1 cellular context compared by ENCODE assay signal in the genomic region with DNA sequence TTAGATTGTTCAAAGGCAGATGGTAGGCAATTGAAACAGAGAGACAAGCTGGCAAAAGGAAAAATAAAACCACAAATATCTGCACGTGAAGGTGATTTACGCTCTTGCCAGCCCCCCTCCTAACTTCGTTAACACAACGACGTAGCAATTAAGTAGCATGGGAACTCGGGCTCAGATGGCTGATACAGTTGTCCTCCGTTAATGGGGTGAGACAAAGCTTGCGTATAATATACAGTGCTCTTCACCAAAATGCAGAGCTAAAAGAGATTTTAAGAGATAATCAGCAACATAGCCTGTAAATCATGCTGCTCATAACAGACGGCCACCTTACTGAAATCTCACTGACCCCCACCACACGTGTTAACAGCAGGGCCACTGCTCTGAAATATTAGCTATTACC.
TF ChIP-seq lines count a peak whose summit lies in the region.

No MANE protein-coding gene starts in this region.

TF ChIP-seq in IMR-90, 13 proteins besides CTCF, POLR2A, EP300 and RAD21 (continued from another document):
- TF ChIP-seq, protein P1, sequence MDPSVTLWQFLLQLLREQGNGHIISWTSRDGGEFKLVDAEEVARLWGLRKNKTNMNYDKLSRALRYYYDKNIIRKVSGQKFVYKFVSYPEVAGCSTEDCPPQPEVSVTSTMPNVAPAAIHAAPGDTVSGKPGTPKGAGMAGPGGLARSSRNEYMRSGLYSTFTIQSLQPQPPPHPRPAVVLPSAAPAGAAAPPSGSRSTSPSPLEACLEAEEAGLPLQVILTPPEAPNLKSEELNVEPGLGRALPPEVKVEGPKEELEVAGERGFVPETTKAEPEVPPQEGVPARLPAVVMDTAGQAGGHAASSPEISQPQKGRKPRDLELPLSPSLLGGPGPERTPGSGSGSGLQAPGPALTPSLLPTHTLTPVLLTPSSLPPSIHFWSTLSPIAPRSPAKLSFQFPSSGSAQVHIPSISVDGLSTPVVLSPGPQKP (IDR thresholded peaks at IDR 0.05; ENCODE audit: borderline replicate concordance, low read depth, low read length): no peak
- TF ChIP-seq CHD1 (IDR thresholded peaks at IDR 0.05; ENCODE audit: low read depth, low read length) (no peak), MAFK (IDR thresholded peaks at IDR 0.05; ENCODE audit: low read depth, low read length) (no peak), RCOR1 (IDR thresholded peaks at IDR 0.05; ENCODE audit: insufficient replicate concordance, low read length) (no peak), MAZ (IDR thresholded peaks at IDR 0.05; ENCODE audit: borderline replicate concordance, low read depth, low read length) (no peak), BHLHE40 (IDR thresholded peaks at IDR 0.05; ENCODE audit: low read depth, low read length) (no peak), CEBPB (IDR thresholded peaks at IDR 0.05; ENCODE audit: low read depth, low read length) (no peak), FOS (IDR thresholded peaks at IDR 0.05; ENCODE audit: low read depth, low read length) (no peak), SMC3 (IDR thresholded peaks at IDR 0.05; ENCODE audit: low read depth, low read length) (no peak), NFE2L2 (IDR thresholded peaks at IDR 0.05; ENCODE audit: low read depth, low read length) (no peak), RFX5 (IDR thresholded peaks at IDR 0.05; ENCODE audit: low read depth, low read length) (no peak)
- TF ChIP-seq, protein P2, sequence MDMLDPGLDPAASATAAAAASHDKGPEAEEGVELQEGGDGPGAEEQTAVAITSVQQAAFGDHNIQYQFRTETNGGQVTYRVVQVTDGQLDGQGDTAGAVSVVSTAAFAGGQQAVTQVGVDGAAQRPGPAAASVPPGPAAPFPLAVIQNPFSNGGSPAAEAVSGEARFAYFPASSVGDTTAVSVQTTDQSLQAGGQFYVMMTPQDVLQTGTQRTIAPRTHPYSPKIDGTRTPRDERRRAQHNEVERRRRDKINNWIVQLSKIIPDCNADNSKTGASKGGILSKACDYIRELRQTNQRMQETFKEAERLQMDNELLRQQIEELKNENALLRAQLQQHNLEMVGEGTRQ (IDR thresholded peaks at IDR 0.05; ENCODE audit: low read depth, low read length): no peak
